Comparison of ENCODE assay signal across 19 cellular contexts in the genomic region with DNA sequence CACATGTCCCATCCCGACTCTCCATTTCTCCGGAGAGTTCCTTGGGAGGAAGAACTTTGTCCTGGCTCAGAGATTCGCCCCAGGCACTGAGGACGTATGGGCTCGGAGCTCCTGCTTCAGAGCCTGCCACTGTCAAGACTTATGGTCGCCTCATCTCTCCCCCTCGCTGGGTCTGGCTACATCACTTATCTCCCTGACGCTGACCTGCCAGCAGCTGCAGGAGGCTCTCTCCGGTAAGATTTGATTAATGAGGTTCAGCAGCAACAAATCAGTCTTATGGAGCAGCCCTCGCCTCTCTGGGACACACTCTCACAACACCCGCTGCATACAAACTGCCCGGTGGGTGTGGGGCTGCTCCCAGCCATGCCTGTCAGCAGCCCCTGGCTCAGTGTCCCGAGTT.
A peak's percentile ranks its signal among the peaks of the same experiment; 100 is the strongest.
DNase-seq lines count a peak whose midpoint lies in the region; ATAC-seq and TF ChIP-seq lines count a peak whose summit lies in the region.
"Had no signal": no experiment of that assay in that cellular context is flagged by ENCODE, and none has a peak within 500 bp of the region (broad histone marks: within the 10 kb centered on the region; RNA-seq: fewer than 3 reads in every experiment).

No MANE protein-coding gene starts in this region.

- H3K4me3 Mint-ChIP-seq in activated naive CD4-positive, alpha-beta T cell treated with anti-CD3 and anti-CD28 coated beads, Interleukin-2, amount 50 U/mL, for 24 hours = peak overlapping the region; percentile 11
- H3K4me3 Mint-ChIP-seq in WTC11 (no peak overlapping the region), type B pancreatic cell (peak overlapping the region; percentile 9)
- H3K4me3 Mint-ChIP-seq in activated CD8-positive, alpha-beta T cell treated with anti-CD3 and anti-CD28 coated beads, Interleukin-2, amount 10 ng/mL, durations not matched to agents 7 days and 5 days = no peak overlapping the region

- ATAC-seq in WTC11 (no peak), GM21528 (IDR thresholded peaks at IDR 0.05; ENCODE audit: low FRiP score, unreplicated experiment) (no peak)
- ATAC-seq in activated CD8-positive, alpha-beta T cell treated with anti-CD3 and anti-CD28 coated beads, Interleukin-2, amount 10 ng/mL, durations not matched to agents 7 days and 5 days = no peak
- ATAC-seq: A549, PC-3 had no signal

- DNase-seq in activated naive CD4-positive, alpha-beta T cell treated with anti-CD3 and anti-CD28 coated beads, Interleukin-2, amount 50 U/mL, for 16 hours = no peak
- no peak for DNase-seq in WTC11 (ENCODE audit: low spot score)
- DNase-seq in left kidney (ENCODE audit: low read depth, low spot score) = peak; percentile 86
- DNase-seq in type B pancreatic cell (ENCODE audit: extremely low spot score, unreplicated experiment) = no peak
- no peak for DNase-seq in activated CD8-positive, alpha-beta T cell treated with anti-CD3 and anti-CD28 coated beads, Interleukin-2, amount 10 ng/mL, durations not matched to agents 7 days and 5 days
- DNase-seq in activated T-cell treated with anti-CD3 and anti-CD28 coated beads, Interleukin-2, amount 50 U/mL, for 48 hours = no peak
- DNase-seq: Calu3; CD4-positive, CD25-positive, alpha-beta regulatory T cell; DMS53; Kasumi-1; MM.1S; NCI-H1105 treated with DMSO at 0.1 percent for 48 hours; NCI-H187; NCI-H446; NCI-H69; PC-3 had no signal

- peaks cover 79% of the 10 kb centered on the region for H3K4me1 Mint-ChIP-seq in activated naive CD4-positive, alpha-beta T cell treated with anti-CD3 and anti-CD28 coated beads, Interleukin-2, amount 50 U/mL, for 24 hours
- H3K4me1 Mint-ChIP-seq in WTC11 (peaks cover 42% of the 10 kb centered on the region), type B pancreatic cell (ENCODE audit: unreplicated experiment) (peaks cover 48% of the 10 kb centered on the region)
- peaks cover 76% of the 10 kb centered on the region for H3K4me1 Mint-ChIP-seq in activated CD8-positive, alpha-beta T cell treated with anti-CD3 and anti-CD28 coated beads, Interleukin-2, amount 10 ng/mL, durations not matched to agents 7 days and 5 days (ENCODE audit: low read depth)

- POLR2A ChIA-PET in WTC11 (lab: Charles Lee) = no interaction called here
- POLR2A ChIA-PET in activated CD8-positive, alpha-beta T cell treated with anti-CD3 and anti-CD28 coated beads, Interleukin-2, amount 10 ng/mL, durations not matched to agents 7 days and 5 days (lab: Charles Lee) = no interaction called here

- peaks cover 21% of the 10 kb centered on the region for H3K27me3 Mint-ChIP-seq in activated naive CD4-positive, alpha-beta T cell treated with anti-CD3 and anti-CD28 coated beads, Interleukin-2, amount 50 U/mL, for 24 hours
- H3K27me3 Mint-ChIP-seq in WTC11 (ENCODE audit: low read depth) = peaks cover 3% of the 10 kb centered on the region
- H3K27me3 Mint-ChIP-seq in type B pancreatic cell = peaks cover 78% of the 10 kb centered on the region
- H3K27me3 Mint-ChIP-seq in activated CD8-positive, alpha-beta T cell treated with anti-CD3 and anti-CD28 coated beads, Interleukin-2, amount 10 ng/mL, durations not matched to agents 7 days and 5 days (ENCODE audit: low read depth) = peaks cover 43% of the 10 kb centered on the region

- CTCF ChIA-PET in WTC11 (lab: Charles Lee) = interaction anchor here (1.1 kb wide), 1 partner anchor 25 kb away, joined by 3 read pairs; no protein-coding TSS in a partner anchor
- CTCF ChIA-PET in activated CD8-positive, alpha-beta T cell treated with anti-CD3 and anti-CD28 coated beads, Interleukin-2, amount 10 ng/mL, durations not matched to agents 7 days and 5 days (lab: Charles Lee) = no interaction called here

- H3K9me3 Mint-ChIP-seq in activated naive CD4-positive, alpha-beta T cell treated with anti-CD3 and anti-CD28 coated beads, Interleukin-2, amount 50 U/mL, for 24 hours = no peaks in the 10 kb centered on the region
- H3K9me3 Mint-ChIP-seq in WTC11 (no peaks in the 10 kb centered on the region), type B pancreatic cell (no peaks in the 10 kb centered on the region)
- no peaks in the 10 kb centered on the region for H3K9me3 Mint-ChIP-seq in activated CD8-positive, alpha-beta T cell treated with anti-CD3 and anti-CD28 coated beads, Interleukin-2, amount 10 ng/mL, durations not matched to agents 7 days and 5 days (ENCODE audit: insufficient read depth)
- H3K9me3 Mint-ChIP-seq: CD4-positive, CD25-positive, alpha-beta regulatory T cell had no signal

- peak overlapping the region; percentile 77 for H3K27ac Mint-ChIP-seq in activated naive CD4-positive, alpha-beta T cell treated with anti-CD3 and anti-CD28 coated beads, Interleukin-2, amount 50 U/mL, for 24 hours
- peak overlapping the region; percentile 65; the same call in 1 of the 2 replicates for H3K27ac Mint-ChIP-seq in WTC11
- H3K27ac Mint-ChIP-seq in type B pancreatic cell = no peak overlapping the region
- H3K27ac Mint-ChIP-seq in activated CD8-positive, alpha-beta T cell treated with anti-CD3 and anti-CD28 coated beads, Interleukin-2, amount 10 ng/mL, durations not matched to agents 7 days and 5 days = no peak overlapping the region

- no peaks in the 10 kb centered on the region for H3K36me3 Mint-ChIP-seq in activated naive CD4-positive, alpha-beta T cell treated with anti-CD3 and anti-CD28 coated beads, Interleukin-2, amount 50 U/mL, for 24 hours
- H3K36me3 Mint-ChIP-seq in WTC11 = no peaks in the 10 kb centered on the region
- H3K36me3 Mint-ChIP-seq in type B pancreatic cell = no peaks in the 10 kb centered on the region
- no peaks in the 10 kb centered on the region for H3K36me3 Mint-ChIP-seq in activated CD8-positive, alpha-beta T cell treated with anti-CD3 and anti-CD28 coated beads, Interleukin-2, amount 10 ng/mL, durations not matched to agents 7 days and 5 days (ENCODE audit: low read depth)
- H3K36me3 Mint-ChIP-seq: CD4-positive, CD25-positive, alpha-beta regulatory T cell had no signal

- no peak for TF ChIP-seq CTCF in WTC11 (IDR thresholded peaks at IDR 0.05)
- no peak for TF ChIP-seq CTCF in type B pancreatic cell (conservative IDR thresholded peaks at IDR 0.05)

TF ChIP-seq in WTC11, 78 proteins besides CTCF, POLR2A, EP300 and RAD21 (continues in another document):
- TF ChIP-seq, protein P1, sequence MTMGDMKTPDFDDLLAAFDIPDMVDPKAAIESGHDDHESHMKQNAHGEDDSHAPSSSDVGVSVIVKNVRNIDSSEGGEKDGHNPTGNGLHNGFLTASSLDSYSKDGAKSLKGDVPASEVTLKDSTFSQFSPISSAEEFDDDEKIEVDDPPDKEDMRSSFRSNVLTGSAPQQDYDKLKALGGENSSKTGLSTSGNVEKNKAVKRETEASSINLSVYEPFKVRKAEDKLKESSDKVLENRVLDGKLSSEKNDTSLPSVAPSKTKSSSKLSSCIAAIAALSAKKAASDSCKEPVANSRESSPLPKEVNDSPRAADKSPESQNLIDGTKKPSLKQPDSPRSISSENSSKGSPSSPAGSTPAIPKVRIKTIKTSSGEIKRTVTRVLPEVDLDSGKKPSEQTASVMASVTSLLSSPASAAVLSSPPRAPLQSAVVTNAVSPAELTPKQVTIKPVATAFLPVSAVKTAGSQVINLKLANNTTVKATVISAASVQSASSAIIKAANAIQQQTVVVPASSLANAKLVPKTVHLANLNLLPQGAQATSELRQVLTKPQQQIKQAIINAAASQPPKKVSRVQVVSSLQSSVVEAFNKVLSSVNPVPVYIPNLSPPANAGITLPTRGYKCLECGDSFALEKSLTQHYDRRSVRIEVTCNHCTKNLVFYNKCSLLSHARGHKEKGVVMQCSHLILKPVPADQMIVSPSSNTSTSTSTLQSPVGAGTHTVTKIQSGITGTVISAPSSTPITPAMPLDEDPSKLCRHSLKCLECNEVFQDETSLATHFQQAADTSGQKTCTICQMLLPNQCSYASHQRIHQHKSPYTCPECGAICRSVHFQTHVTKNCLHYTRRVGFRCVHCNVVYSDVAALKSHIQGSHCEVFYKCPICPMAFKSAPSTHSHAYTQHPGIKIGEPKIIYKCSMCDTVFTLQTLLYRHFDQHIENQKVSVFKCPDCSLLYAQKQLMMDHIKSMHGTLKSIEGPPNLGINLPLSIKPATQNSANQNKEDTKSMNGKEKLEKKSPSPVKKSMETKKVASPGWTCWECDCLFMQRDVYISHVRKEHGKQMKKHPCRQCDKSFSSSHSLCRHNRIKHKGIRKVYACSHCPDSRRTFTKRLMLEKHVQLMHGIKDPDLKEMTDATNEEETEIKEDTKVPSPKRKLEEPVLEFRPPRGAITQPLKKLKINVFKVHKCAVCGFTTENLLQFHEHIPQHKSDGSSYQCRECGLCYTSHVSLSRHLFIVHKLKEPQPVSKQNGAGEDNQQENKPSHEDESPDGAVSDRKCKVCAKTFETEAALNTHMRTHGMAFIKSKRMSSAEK (CRISPR knock-in tag; IDR thresholded peaks at IDR 0.05; ENCODE audit: borderline replicate concordance) = no peak
- TF ChIP-seq MXD4 (CRISPR knock-in tag; IDR thresholded peaks at IDR 0.05; ENCODE audit: borderline replicate concordance) (no peak), EMX1 (CRISPR knock-in tag; IDR thresholded peaks at IDR 0.05) (no peak), JAZF1 (CRISPR knock-in tag; IDR thresholded peaks at IDR 0.05) (no peak), ZNF317 (CRISPR knock-in tag; IDR thresholded peaks at IDR 0.05; ENCODE audit: borderline replicate concordance, low read depth) (no peak), ZNF232 (CRISPR knock-in tag; IDR thresholded peaks at IDR 0.05) (no peak), ELF4 (CRISPR knock-in tag; IDR thresholded peaks at IDR 0.05; ENCODE audit: low read depth) (no peak), CREM (CRISPR knock-in tag; IDR thresholded peaks at IDR 0.05) (no peak)
- TF ChIP-seq, protein P2, sequence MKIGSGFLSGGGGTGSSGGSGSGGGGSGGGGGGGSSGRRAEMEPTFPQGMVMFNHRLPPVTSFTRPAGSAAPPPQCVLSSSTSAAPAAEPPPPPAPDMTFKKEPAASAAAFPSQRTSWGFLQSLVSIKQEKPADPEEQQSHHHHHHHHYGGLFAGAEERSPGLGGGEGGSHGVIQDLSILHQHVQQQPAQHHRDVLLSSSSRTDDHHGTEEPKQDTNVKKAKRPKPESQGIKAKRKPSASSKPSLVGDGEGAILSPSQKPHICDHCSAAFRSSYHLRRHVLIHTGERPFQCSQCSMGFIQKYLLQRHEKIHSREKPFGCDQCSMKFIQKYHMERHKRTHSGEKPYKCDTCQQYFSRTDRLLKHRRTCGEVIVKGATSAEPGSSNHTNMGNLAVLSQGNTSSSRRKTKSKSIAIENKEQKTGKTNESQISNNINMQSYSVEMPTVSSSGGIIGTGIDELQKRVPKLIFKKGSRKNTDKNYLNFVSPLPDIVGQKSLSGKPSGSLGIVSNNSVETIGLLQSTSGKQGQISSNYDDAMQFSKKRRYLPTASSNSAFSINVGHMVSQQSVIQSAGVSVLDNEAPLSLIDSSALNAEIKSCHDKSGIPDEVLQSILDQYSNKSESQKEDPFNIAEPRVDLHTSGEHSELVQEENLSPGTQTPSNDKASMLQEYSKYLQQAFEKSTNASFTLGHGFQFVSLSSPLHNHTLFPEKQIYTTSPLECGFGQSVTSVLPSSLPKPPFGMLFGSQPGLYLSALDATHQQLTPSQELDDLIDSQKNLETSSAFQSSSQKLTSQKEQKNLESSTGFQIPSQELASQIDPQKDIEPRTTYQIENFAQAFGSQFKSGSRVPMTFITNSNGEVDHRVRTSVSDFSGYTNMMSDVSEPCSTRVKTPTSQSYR (CRISPR knock-in tag; IDR thresholded peaks at IDR 0.05) = no peak

Comparison
In these comparisons a context has a peak if more than half of its experiments do, and no peak if none do; other contexts are left out.
1. H3K27ac Mint-ChIP-seq: peak in activated naive CD4-positive, alpha-beta T cell treated with anti-CD3 and anti-CD28 coated beads, Interleukin-2, amount 50 U/mL, for 24 hours (single experiment) and WTC11 (single experiment); none in type B pancreatic cell (single experiment) and activated CD8-positive, alpha-beta T cell treated with anti-CD3 and anti-CD28 coated beads, Interleukin-2, amount 10 ng/mL, durations not matched to agents 7 days and 5 days (single experiment).
2. H3K4me3 Mint-ChIP-seq: peak in activated naive CD4-positive, alpha-beta T cell treated with anti-CD3 and anti-CD28 coated beads, Interleukin-2, amount 50 U/mL, for 24 hours (single experiment) and type B pancreatic cell (single experiment); none in WTC11 (single experiment) and activated CD8-positive, alpha-beta T cell treated with anti-CD3 and anti-CD28 coated beads, Interleukin-2, amount 10 ng/mL, durations not matched to agents 7 days and 5 days (single experiment).